In genomic region chr2:62293490-62294212, GRCh38 we compare ENCODE assay signal across 8 cellular contexts.
DNase-seq lines count a peak whose midpoint lies in the region; ATAC-seq and TF ChIP-seq lines count a peak whose summit lies in the region.

No MANE protein-coding gene starts in this region.

- no peaks in the 10 kb centered on the region for H4K20me1 ChIP-seq in BLaER1

- ATAC-seq in natural killer cell treated with Interleukin-12 subunit alpha and Interleukin-12 subunit beta and Interleukin-15 and Interleukin-18, amount 100 ng/mL, for 72 hours: peak in 1 of 2 donors; percentile 62
- no peak for ATAC-seq in HG03469 (IDR thresholded peaks at IDR 0.05; ENCODE audit: unreplicated experiment)

- in situ Hi-C loops in HAP-1 (cut with MboI; ENCODE audit: low sequenced_read_pairs): no loop called here

- H3K4me3 ChIP-seq in BLaER1 (peak overlapping the region; percentile 52), HAP-1 (no peak overlapping the region), esophagus (ENCODE audit: low read depth in 1 of 2, low read length in 2 of 2) (peak overlapping the region in 1 of 2 donors; percentile 12)

- peaks cover 0 to 3% of the 10 kb centered on the region in 2 donors for H3K27me3 Mint-ChIP-seq in natural killer cell treated with Interleukin-12 subunit alpha and Interleukin-12 subunit beta and Interleukin-15 and Interleukin-18, amount 100 ng/mL, for 72 hours
- H3K27me3 Mint-ChIP-seq in CD14-positive monocyte (ENCODE audit: low read depth in 3 of 3): peaks cover 0 to 1% (median 0%) of the 10 kb centered on the region in 3 donors

- H3K9me3 ChIP-seq in BLaER1 (no peaks in the 10 kb centered on the region), HAP-1 (no peaks in the 10 kb centered on the region), esophagus (ENCODE audit: control insufficient read depth in 2 of 2, insufficient read depth in 1 of 2, low read depth in 1 of 2, low read length in 1 of 2) (no peaks in the 10 kb centered on the region)

- H3K4me1 ChIP-seq in BLaER1 (peaks cover 64% of the 10 kb centered on the region), HAP-1 (peaks cover 6% of the 10 kb centered on the region), esophagus (ENCODE audit: control insufficient read depth in 2 of 2, insufficient read depth in 2 of 2, low read length in 1 of 2) (peaks cover 10 to 12% of the 10 kb centered on the region in 2 donors)

- H3K27me3 ChIP-seq in BLaER1: no peaks in the 10 kb centered on the region
- H3K27me3 ChIP-seq in HAP-1 (ENCODE audit: low read depth): no peaks in the 10 kb centered on the region
- H3K27me3 ChIP-seq in esophagus (ENCODE audit: control insufficient read depth in 1 of 2, insufficient read depth in 2 of 2, low read length in 2 of 2): no peaks in the 10 kb centered on the region

- no peak overlapping the region for H3K4me3 Mint-ChIP-seq in natural killer cell treated with Interleukin-12 subunit alpha and Interleukin-12 subunit beta and Interleukin-15 and Interleukin-18, amount 100 ng/mL, for 72 hours
- H3K4me3 Mint-ChIP-seq in CD14-positive monocyte: no peak overlapping the region

- H3K27ac Mint-ChIP-seq in natural killer cell treated with Interleukin-12 subunit alpha and Interleukin-12 subunit beta and Interleukin-15 and Interleukin-18, amount 100 ng/mL, for 72 hours: no peak overlapping the region
- H3K27ac Mint-ChIP-seq in CD14-positive monocyte: peak overlapping the region in 3 of 7 donors; percentile 7 to 21 (median 14)

- H3K36me3 Mint-ChIP-seq in natural killer cell treated with Interleukin-12 subunit alpha and Interleukin-12 subunit beta and Interleukin-15 and Interleukin-18, amount 100 ng/mL, for 72 hours: no peaks in the 10 kb centered on the region
- no peaks in the 10 kb centered on the region for H3K36me3 Mint-ChIP-seq in CD14-positive monocyte

- DNase-seq in HAP-1 (ENCODE audit: low spot score in 2 of 2): peak; percentile 32 to 74
- DNase-seq in NCI-H345 (lab: John Stamatoyannopoulos, UW): peak; percentile 72
- DNase-seq in natural killer cell treated with Interleukin-12 subunit alpha and Interleukin-12 subunit beta and Interleukin-15 and Interleukin-18, amount 100 ng/mL, for 72 hours (ENCODE audit: low spot score): peak; percentile 55
- no peak for DNase-seq in CD14-positive monocyte (ENCODE audit: low spot score)
- DNase-seq in stimulated activated CD4-positive, alpha-beta T cell treated with anti-CD3 and anti-CD28 coated beads, Interleukin-1b, Interleukin-23, amount 100 ng/mL, for 48 hours: no peak

- peaks cover 0 to 5% of the 10 kb centered on the region in 2 donors for H3K4me1 Mint-ChIP-seq in natural killer cell treated with Interleukin-12 subunit alpha and Interleukin-12 subunit beta and Interleukin-15 and Interleukin-18, amount 100 ng/mL, for 72 hours (ENCODE audit: low read depth in 2 of 2)
- peaks cover 29% of the 10 kb centered on the region for H3K4me1 Mint-ChIP-seq in CD14-positive monocyte

- WGBS in esophagus, 2 donors: 29 to 31% methylated on average over 17 to 18 of the region's 18 CpGs

- H3K36me3 ChIP-seq in BLaER1 (no peaks in the 10 kb centered on the region), HAP-1 (replicated peaks) (no peaks in the 10 kb centered on the region), esophagus (ENCODE audit: control insufficient read depth in 2 of 2, insufficient read depth in 2 of 2, low read length in 1 of 2) (no peaks in the 10 kb centered on the region)

- no peaks in the 10 kb centered on the region for H3K9me3 Mint-ChIP-seq in natural killer cell treated with Interleukin-12 subunit alpha and Interleukin-12 subunit beta and Interleukin-15 and Interleukin-18, amount 100 ng/mL, for 72 hours
- no peaks in the 10 kb centered on the region for H3K9me3 Mint-ChIP-seq in CD14-positive monocyte

- peak overlapping the region; percentile 97 for H3K4me2 ChIP-seq in BLaER1

- H3K27ac ChIP-seq in BLaER1: peak overlapping the region; percentile 87
- peak overlapping the region; percentile 91 to 92 for H3K27ac ChIP-seq in esophagus (ENCODE audit: low read depth in 2 of 2, low read length in 1 of 2)

- no peak for TF ChIP-seq CTCF in CD14-positive monocyte (IDR thresholded peaks at IDR 0.05)

- intact Hi-C loops in CD14-positive monocyte (cut with micrococcal nuclease): no loop called here

- H3K9ac ChIP-seq in BLaER1: peak overlapping the region; percentile 74

Comparison
In these comparisons a context has a peak if more than half of its experiments do, and no peak if none do; other contexts are left out.
1. DNase-seq: peak in HAP-1 (2 of 2), NCI-H345 (single experiment) and natural killer cell treated with Interleukin-12 subunit alpha and Interleukin-12 subunit beta and Interleukin-15 and Interleukin-18, amount 100 ng/mL, for 72 hours (single experiment); none in CD14-positive monocyte (single experiment) and stimulated activated CD4-positive, alpha-beta T cell treated with anti-CD3 and anti-CD28 coated beads, Interleukin-1b, Interleukin-23, amount 100 ng/mL, for 48 hours (single experiment).